9 cellular contexts compared by ENCODE assay signal in genomic region chr2:190887089-190887488, GRCh38. TPM values are rescaled to one million over a fixed set of nuclear protein-coding genes. Genes with fewer than 3 reads are reported as not detected.
A peak's percentile ranks its signal among the peaks of the same experiment; 100 is the strongest.
DNase-seq lines count a peak whose midpoint lies in the region; ATAC-seq lines count a peak whose summit lies in the region.
"Had no signal": no experiment of that assay in that cellular context is flagged by ENCODE, and none has a peak within 500 bp of the region (broad histone marks: within the 10 kb centered on the region; RNA-seq: fewer than 3 reads in every experiment).

No MANE protein-coding gene starts in this region.

- no peaks in the 10 kb centered on the region for H3K27me3 Mint-ChIP-seq in T-helper 2 cell treated with Interferon-gamma antibody and Interleukin-4, amounts not matched to agents 5 μg/mL and 100 μg/mL, for 36 hours (ENCODE audit: low read depth)

- H3K36me3 Mint-ChIP-seq in T-helper 2 cell treated with Interferon-gamma antibody and Interleukin-4, amounts not matched to agents 5 μg/mL and 100 μg/mL, for 36 hours (ENCODE audit: low read depth): peaks cover 46% of the 10 kb centered on the region

- H3K27ac Mint-ChIP-seq in T-helper 2 cell treated with Interferon-gamma antibody and Interleukin-4, amounts not matched to agents 5 μg/mL and 100 μg/mL, for 36 hours: no peak overlapping the region

- ATAC-seq in GM19468 (IDR thresholded peaks at IDR 0.05; ENCODE audit: extremely low read depth, unreplicated experiment) (peak; percentile 73), HG03460 (IDR thresholded peaks at IDR 0.05; ENCODE audit: unreplicated experiment) (peak; percentile 59), esophagus mucosa (peak; percentile 13), Right ventricle myocardium superior (ENCODE audit: poor library complexity) (no peak)
- ATAC-seq: HCT116 had no signal

- H3K4me1 Mint-ChIP-seq in T-helper 2 cell treated with Interferon-gamma antibody and Interleukin-4, amounts not matched to agents 5 μg/mL and 100 μg/mL, for 36 hours (ENCODE audit: low read depth): peaks cover 55% of the 10 kb centered on the region

- intact Hi-C loops in Right ventricle myocardium superior (cut with DNase I): no loop called here

- DNase-seq in EL (peak; percentile 42), Right ventricle myocardium superior (no peak), HUDEP-2 (lab: John Stamatoyannopoulos, UW; ENCODE audit: unreplicated experiment in 76 of 76) (no peak), NCI-H1436 treated with DMSO at 0.1 percent for 48 hours (lab: John Stamatoyannopoulos, UW) (no peak)
- no peak for DNase-seq in T-helper 2 cell treated with Interferon-gamma antibody and Interleukin-4, amounts not matched to agents 5 μg/mL and 100 μg/mL, for 36 hours (ENCODE audit: low spot score)

- no peak overlapping the region for H3K4me3 Mint-ChIP-seq in T-helper 2 cell treated with Interferon-gamma antibody and Interleukin-4, amounts not matched to agents 5 μg/mL and 100 μg/mL, for 36 hours

- no peaks in the 10 kb centered on the region for H3K9me3 Mint-ChIP-seq in T-helper 2 cell treated with Interferon-gamma antibody and Interleukin-4, amounts not matched to agents 5 μg/mL and 100 μg/mL, for 36 hours

RNA-seq across cellular contexts. Expression of gene GLS, which starts 6.5 kb away (rescaled TPM):
- total RNA-seq in esophagus mucosa (25.9 TPM), Right ventricle myocardium superior (52.3 TPM)
